14 cellular contexts compared by ENCODE assay signal in genomic region chr12:81360916-81361315, GRCh38.
"Had no signal": no experiment of that assay in that cellular context is flagged by ENCODE, and none has a peak within 500 bp of the region (broad histone marks: within the 10 kb centered on the region; RNA-seq: fewer than 3 reads in every experiment).

No MANE protein-coding gene starts in this region.

- H3K27ac ChIP-seq: heart left ventricle, pancreas, prostate gland, right lobe of liver, thyroid gland had no signal

- H3K4me3 ChIP-seq: heart left ventricle, pancreas, prostate gland, right lobe of liver, thyroid gland had no signal

- H3K27me3 ChIP-seq: heart left ventricle, pancreas, right lobe of liver, thyroid gland had no signal

- DNase-seq: cortex of kidney; effector memory CD4-positive, alpha-beta T cell; heart left ventricle; kidney glomerular epithelial cell; naive B cell; occipital lobe; pancreas; retina; right lobe of liver; stimulated activated CD4-positive, alpha-beta T cell treated with anti-CD3 and anti-CD28 coated beads, Interleukin-4, amount 100 ng/mL, for 4 hours; stimulated activated naive B cell treated with anti-CD40 and anti-IgM and Interleukin-4, amounts not matched to agents 10 μg/mL and 1 μg/mL and 100 μg/mL, for 72 hours; stimulated activated naive CD8-positive, alpha-beta T cell treated with anti-CD3 and anti-CD28 coated beads, Interleukin-15, amount 100 ng/mL, for 72 hours; thyroid gland had no signal
